In genomic region chr15:33660151-33660550, GRCh38 we compare ENCODE assay signal across 37 cellular contexts.
"Had no signal": no experiment of that assay in that cellular context is flagged by ENCODE, and none has a peak within 500 bp of the region (broad histone marks: within the 10 kb centered on the region; RNA-seq: fewer than 3 reads in every experiment).

No MANE protein-coding gene starts in this region.

- H3K27ac Mint-ChIP-seq: activated naive CD4-positive, alpha-beta T cell treated with anti-CD3 and anti-CD28 coated beads for 36 hours; activated naive CD4-positive, alpha-beta T cell treated with anti-CD3 and anti-CD28 coated beads, Interleukin-2, amount 10 ng/mL, durations not matched to agents 7 days and 5 days; activated naive CD4-positive, alpha-beta T cell treated with anti-CD3 and anti-CD28 coated beads, Interleukin-2, amount 50 U/mL, for 24 hours; activated naive CD8-positive, alpha-beta T cell; activated naive CD8-positive, alpha-beta T cell treated with anti-CD3 and anti-CD28 coated beads for 36 hours; activated naive CD8-positive, alpha-beta T cell treated with anti-CD3 and anti-CD28 coated beads, Interleukin-2, amount 10 ng/mL, durations not matched to agents 7 days and 5 days; activated naive CD8-positive, alpha-beta T cell treated with anti-CD3 and anti-CD28 coated beads, Interleukin-2, amount 50 U/mL, for 24 hours; activated T-cell treated with anti-CD3 and anti-CD28 coated beads, Interleukin-2, amount 50 U/mL, for 24 hours; activated T-cell treated with anti-CD3 and anti-CD28 coated beads, Interleukin-2, amount 50 U/mL, for 72 hours; activated T-helper 1 cell treated with anti-CD3 and anti-CD28 coated beads, Interleukin-12 subunit alpha, Interleukin-12 subunit beta, Interleukin-2, Interleukin-4 antibody, amounts not matched to agents 30 ng/mL and 10 ng/mL and 1 ng/mL, durations not matched to agents 14 hours and 24 hours and 36 hours; activated T-helper 17 cell treated with anti-CD3 and anti-CD28 coated beads, Interleukin-2, amount 50 U/mL, for 72 hours; activated T-helper 2 cell treated with anti-CD3 and anti-CD28 coated beads, Interferon-gamma antibody, Interleukin-2, Interleukin-4, amounts not matched to agents 10 μg/mL and 5 μg/mL and 100 μg/mL, durations not matched to agents 14 hours and 24 hours and 36 hours; brain had no signal

- H3K27me3 ChIP-seq: adrenal gland, ascending aorta, body of pancreas, brain microvascular endothelial cell, breast epithelium, cardiac muscle cell had no signal

- H3K4me1 Mint-ChIP-seq: activated naive CD4-positive, alpha-beta T cell treated with anti-CD3 and anti-CD28 coated beads, Interleukin-2, amount 10 ng/mL, durations not matched to agents 7 days and 5 days; activated naive CD4-positive, alpha-beta T cell treated with anti-CD3 and anti-CD28 coated beads, Interleukin-2, amount 50 U/mL, for 24 hours; activated naive CD8-positive, alpha-beta T cell treated with anti-CD3 and anti-CD28 coated beads for 36 hours; activated naive CD8-positive, alpha-beta T cell treated with anti-CD3 and anti-CD28 coated beads, Interleukin-2, amount 10 ng/mL, durations not matched to agents 7 days and 5 days; activated naive CD8-positive, alpha-beta T cell treated with anti-CD3 and anti-CD28 coated beads, Interleukin-2, amount 50 U/mL, for 24 hours; activated T-helper 17 cell treated with anti-CD3 and anti-CD28 coated beads, Interleukin-2, amount 50 U/mL, for 72 hours; central memory CD8-positive, alpha-beta T cell had no signal

- H3K9me3 ChIP-seq: adrenal gland, ascending aorta, body of pancreas had no signal

- H3K4me1 ChIP-seq: adrenal gland, ascending aorta, body of pancreas, breast epithelium had no signal

- H3K36me3 Mint-ChIP-seq: activated naive CD4-positive, alpha-beta T cell treated with anti-CD3 and anti-CD28 coated beads, Interleukin-2, amount 10 ng/mL, durations not matched to agents 7 days and 5 days; activated naive CD4-positive, alpha-beta T cell treated with anti-CD3 and anti-CD28 coated beads, Interleukin-2, amount 50 U/mL, for 24 hours; activated naive CD4-positive, alpha-beta T cell treated with anti-CD3 and anti-CD28 coated beads, Interleukin-2, amount 50 U/mL, for 72 hours; activated naive CD8-positive, alpha-beta T cell; activated naive CD8-positive, alpha-beta T cell treated with anti-CD3 and anti-CD28 coated beads for 36 hours; activated naive CD8-positive, alpha-beta T cell treated with anti-CD3 and anti-CD28 coated beads, Interleukin-2, amount 10 ng/mL, durations not matched to agents 7 days and 5 days had no signal

- H3K4me3 Mint-ChIP-seq: activated naive CD4-positive, alpha-beta T cell treated with anti-CD3 and anti-CD28 coated beads for 36 hours; activated naive CD4-positive, alpha-beta T cell treated with anti-CD3 and anti-CD28 coated beads, Interleukin-2, amount 10 ng/mL, durations not matched to agents 7 days and 5 days; activated naive CD4-positive, alpha-beta T cell treated with anti-CD3 and anti-CD28 coated beads, Interleukin-2, amount 50 U/mL, for 24 hours; activated naive CD8-positive, alpha-beta T cell; activated naive CD8-positive, alpha-beta T cell treated with anti-CD3 and anti-CD28 coated beads for 36 hours; activated naive CD8-positive, alpha-beta T cell treated with anti-CD3 and anti-CD28 coated beads, Interleukin-2, amount 10 ng/mL, durations not matched to agents 7 days and 5 days; activated naive CD8-positive, alpha-beta T cell treated with anti-CD3 and anti-CD28 coated beads, Interleukin-2, amount 50 U/mL, for 24 hours; activated T-cell treated with anti-CD3 and anti-CD28 coated beads, Interleukin-2, amount 50 U/mL, for 24 hours; activated T-cell treated with anti-CD3 and anti-CD28 coated beads, Interleukin-2, amount 50 U/mL, for 4 hours; activated T-cell treated with anti-CD3 and anti-CD28 coated beads, Interleukin-2, amount 50 U/mL, for 72 hours; activated T-helper 1 cell treated with anti-CD3 and anti-CD28 coated beads, Interleukin-12 subunit alpha, Interleukin-12 subunit beta, Interleukin-2, Interleukin-4 antibody, amounts not matched to agents 30 ng/mL and 10 ng/mL and 1 ng/mL, durations not matched to agents 14 hours and 24 hours and 36 hours; activated T-helper 17 cell treated with anti-CD3 and anti-CD28 coated beads, Interleukin-2, amount 50 U/mL, for 72 hours; brain; central memory CD8-positive, alpha-beta T cell had no signal

- H3K27me3 Mint-ChIP-seq: activated naive CD4-positive, alpha-beta T cell treated with anti-CD3 and anti-CD28 coated beads, Interleukin-2, amount 10 ng/mL, durations not matched to agents 7 days and 5 days; activated naive CD8-positive, alpha-beta T cell treated with anti-CD3 and anti-CD28 coated beads, Interleukin-2, amount 10 ng/mL, durations not matched to agents 7 days and 5 days had no signal

- ATAC-seq: activated naive CD4-positive, alpha-beta T cell treated with anti-CD3 and anti-CD28 coated beads, Interleukin-2, amount 50 U/mL, for 72 hours; activated naive CD8-positive, alpha-beta T cell treated with anti-CD3 and anti-CD28 coated beads, Interleukin-2, amount 50 U/mL, for 24 hours; activated T-cell treated with anti-CD3 and anti-CD28 coated beads, Interleukin-2, amount 50 U/mL, for 4 hours; activated T-cell treated with anti-CD3 and anti-CD28 coated beads, Interleukin-2, amount 50 U/mL, for 72 hours; activated T-helper 17 cell treated with anti-CD3 and anti-CD28 coated beads, Interleukin-2, amount 50 U/mL, for 72 hours; body of pancreas had no signal

- H3K9me3 Mint-ChIP-seq: activated naive CD4-positive, alpha-beta T cell treated with anti-CD3 and anti-CD28 coated beads for 36 hours; activated naive CD4-positive, alpha-beta T cell treated with anti-CD3 and anti-CD28 coated beads, Interleukin-2, amount 10 ng/mL, durations not matched to agents 7 days and 5 days; activated naive CD4-positive, alpha-beta T cell treated with anti-CD3 and anti-CD28 coated beads, Interleukin-2, amount 50 U/mL, for 24 hours; activated naive CD4-positive, alpha-beta T cell treated with anti-CD3 and anti-CD28 coated beads, Interleukin-2, amount 50 U/mL, for 72 hours; activated naive CD8-positive, alpha-beta T cell treated with anti-CD3 and anti-CD28 coated beads for 36 hours; activated naive CD8-positive, alpha-beta T cell treated with anti-CD3 and anti-CD28 coated beads, Interleukin-2, amount 10 ng/mL, durations not matched to agents 7 days and 5 days; activated naive CD8-positive, alpha-beta T cell treated with anti-CD3 and anti-CD28 coated beads, Interleukin-2, amount 50 U/mL, for 24 hours; activated T-cell treated with anti-CD3 and anti-CD28 coated beads, Interleukin-2, amount 50 U/mL, for 24 hours; activated T-cell treated with anti-CD3 and anti-CD28 coated beads, Interleukin-2, amount 50 U/mL, for 4 hours; activated T-cell treated with anti-CD3 and anti-CD28 coated beads, Interleukin-2, amount 50 U/mL, for 72 hours; activated T-helper 1 cell treated with anti-CD3 and anti-CD28 coated beads, Interleukin-12 subunit alpha, Interleukin-12 subunit beta, Interleukin-2, Interleukin-4 antibody, amounts not matched to agents 30 ng/mL and 10 ng/mL and 1 ng/mL, durations not matched to agents 14 hours and 24 hours and 36 hours; activated T-helper 17 cell treated with anti-CD3 and anti-CD28 coated beads, Interleukin-2, amount 50 U/mL, for 72 hours; activated T-helper 2 cell treated with anti-CD3 and anti-CD28 coated beads, Interferon-gamma antibody, Interleukin-2, Interleukin-4, amounts not matched to agents 10 μg/mL and 5 μg/mL and 100 μg/mL, durations not matched to agents 14 hours and 24 hours and 36 hours; central memory CD8-positive, alpha-beta T cell had no signal

- H3K36me3 ChIP-seq: adrenal gland, ascending aorta, brain microvascular endothelial cell, breast epithelium, cardiac muscle cell had no signal

- DNase-seq: activated effector memory CD4-positive, alpha-beta T cell treated with anti-CD3 and anti-CD28 coated beads, Interleukin-2, amount 50 U/mL, for 16 hours; activated effector memory CD4-positive, alpha-beta T cell treated with Interleukin-2 at 50 U/mL for 16 hours; activated gamma-delta T cell; activated gamma-delta T cell treated with Interleukin-2 at 50 U/mL for 16 hours; activated naive CD4-positive, alpha-beta T cell; activated naive CD4-positive, alpha-beta T cell treated with anti-CD3 and anti-CD28 coated beads for 36 hours; activated naive CD4-positive, alpha-beta T cell treated with anti-CD3 and anti-CD28 coated beads, Interleukin-2, amount 10 ng/mL, durations not matched to agents 7 days and 5 days; activated naive CD4-positive, alpha-beta T cell treated with anti-CD3 and anti-CD28 coated beads, Interleukin-2, amount 50 U/mL, for 16 hours; activated naive CD4-positive, alpha-beta T cell treated with Interleukin-2 at 50 U/mL for 16 hours; activated naive CD8-positive, alpha-beta T cell treated with anti-CD3 and anti-CD28 coated beads for 36 hours; activated naive CD8-positive, alpha-beta T cell treated with anti-CD3 and anti-CD28 coated beads, Interleukin-2, amount 10 ng/mL, durations not matched to agents 7 days and 5 days; activated naive CD8-positive, alpha-beta T cell treated with anti-CD3 and anti-CD28 coated beads, Interleukin-2, amount 50 U/mL, for 24 hours; activated T-cell treated with anti-CD3 and anti-CD28 coated beads, Interleukin-2, amount 50 U/mL, for 1 hour; activated T-cell treated with anti-CD3 and anti-CD28 coated beads, Interleukin-2, amount 50 U/mL, for 24 hours; activated T-cell treated with anti-CD3 and anti-CD28 coated beads, Interleukin-2, amount 50 U/mL, for 4 hours; activated T-cell treated with anti-CD3 and anti-CD28 coated beads, Interleukin-2, amount 50 U/mL, for 48 hours; activated T-cell treated with anti-CD3 and anti-CD28 coated beads, Interleukin-2, amount 50 U/mL, for 72 hours; adrenal gland; amniotic stem cell; amygdala; anterior cingulate cortex; aorta; body of pancreas; brain microvascular endothelial cell; central memory CD4-positive, alpha-beta T cell; cerebellar nuclear complex had no signal

- H3K27ac ChIP-seq: adrenal gland, ascending aorta, body of pancreas, brain microvascular endothelial cell, breast epithelium, cardiac muscle cell had no signal

- H3K4me3 ChIP-seq: adrenal gland, ascending aorta, body of pancreas, breast epithelium, cardiac muscle cell had no signal
